19 cellular contexts compared by ENCODE assay signal in genomic region chr20:3929713-3930060, GRCh38. TPM values are rescaled to one million over a fixed set of nuclear protein-coding genes. Genes with fewer than 3 reads are reported as not detected.
DNase-seq lines count a peak whose midpoint lies in the region; ATAC-seq and TF ChIP-seq lines count a peak whose summit lies in the region.
"Had no signal": no experiment of that assay in that cellular context is flagged by ENCODE, and none has a peak within 500 bp of the region (broad histone marks: within the 10 kb centered on the region; RNA-seq: fewer than 3 reads in every experiment).

No MANE protein-coding gene starts in this region.

- no peak overlapping the region for H3K4me3 Mint-ChIP-seq in activated CD4-positive, alpha-beta memory T cell treated with anti-CD3 and anti-CD28 coated beads for 36 hours
- H3K4me3 Mint-ChIP-seq in type B pancreatic cell, result no peak overlapping the region
- H3K4me3 Mint-ChIP-seq: B cell, endodermal cell, GM23338 had no signal

- intact Hi-C loops in right cardiac atrium (cut with DNase I), result no loop called here
- intact Hi-C loops in left ventricle myocardium superior (cut with micrococcal nuclease), result no loop called here
- intact Hi-C loops in activated CD4-positive, alpha-beta memory T cell treated with anti-CD3 and anti-CD28 coated beads for 36 hours (cut with micrococcal nuclease), result no loop called here
- intact Hi-C loops in dorsolateral prefrontal cortex (cut with DNase I), result loop anchor here (5.0 to 10.0 kb wide), 4 partner anchors 37 to 88 kb away; partner anchors contain the start of genes RNF24 (in 2 of the 2) and PANK2 (in 1 of the 2)

- peak overlapping the region; percentile 2 for H3K27ac ChIP-seq in right cardiac atrium (ENCODE audit: low read length)
- H3K27ac ChIP-seq in dorsolateral prefrontal cortex, result peak overlapping the region in 8 of 59 donors; percentile 19 to 76 (median 39)
- H3K27ac ChIP-seq: SJSA1, vagina had no signal

- no peak for ATAC-seq in right cardiac atrium
- ATAC-seq in left ventricle myocardium superior, result no peak

- 86% methylated on average over 2 of the region's 2 CpGs for WGBS in right cardiac atrium

- peaks cover 19% of the 10 kb centered on the region for H3K36me3 Mint-ChIP-seq in activated CD4-positive, alpha-beta memory T cell treated with anti-CD3 and anti-CD28 coated beads for 36 hours
- H3K36me3 Mint-ChIP-seq in type B pancreatic cell, result peaks cover 9% of the 10 kb centered on the region

- H3K27me3 ChIP-seq in right cardiac atrium (ENCODE audit: control insufficient read depth, insufficient read depth) (no peaks in the 10 kb centered on the region), dorsolateral prefrontal cortex (no peaks in the 10 kb centered on the region)
- H3K27me3 ChIP-seq: SJSA1, vagina had no signal

- no peaks in the 10 kb centered on the region for H3K9me3 ChIP-seq in right cardiac atrium (ENCODE audit: control insufficient read depth, low read length)
- H3K9me3 ChIP-seq: SJSA1, vagina had no signal

- TF ChIP-seq CTCF in fibroblast of villous mesenchyme (IDR thresholded peaks at IDR 0.05; ENCODE audit: insufficient read depth, low read depth, low read length) (no peak), type B pancreatic cell (conservative IDR thresholded peaks at IDR 0.05) (no peak), dorsolateral prefrontal cortex (IDR thresholded peaks at IDR 0.05 in 54 of 56, conservative IDR thresholded peaks at IDR 0.05 in 2 of 56; ENCODE audit: low read depth in 1 of 56, partially characterized antibody in 56 of 56) (no peak)

- no peaks in the 10 kb centered on the region for H3K27me3 Mint-ChIP-seq in activated CD4-positive, alpha-beta memory T cell treated with anti-CD3 and anti-CD28 coated beads for 36 hours
- no peaks in the 10 kb centered on the region for H3K27me3 Mint-ChIP-seq in type B pancreatic cell
- H3K27me3 Mint-ChIP-seq: B cell had no signal

- POLR2A ChIA-PET in activated CD4-positive, alpha-beta memory T cell treated with anti-CD3 and anti-CD28 coated beads for 36 hours (lab: Charles Lee), result interaction anchor here (0.7 to 0.9 kb wide), 2 partner anchors 14 to 42 kb away, joined by 3 read pairs; no protein-coding TSS in a partner anchor

- H3K4me1 Mint-ChIP-seq in activated CD4-positive, alpha-beta memory T cell treated with anti-CD3 and anti-CD28 coated beads for 36 hours (ENCODE audit: low read depth), result peaks cover 47% of the 10 kb centered on the region
- H3K4me1 Mint-ChIP-seq in type B pancreatic cell (ENCODE audit: unreplicated experiment), result peaks cover 34% of the 10 kb centered on the region

- peaks cover 21% of the 10 kb centered on the region for H3K4me1 ChIP-seq in right cardiac atrium (ENCODE audit: control insufficient read depth, insufficient read depth, low read length)

- DNase-seq in right cardiac atrium (no peak), left ventricle myocardium superior (no peak), fibroblast of villous mesenchyme (ENCODE audit: low read depth) (peak; percentile 22), type B pancreatic cell (ENCODE audit: extremely low spot score, unreplicated experiment) (no peak), NCI-H2081 (lab: John Stamatoyannopoulos, UW) (no peak), dorsolateral prefrontal cortex (no peak), OCI-M1 (lab: John Stamatoyannopoulos, UW) (no peak)
- DNase-seq in activated CD4-positive, alpha-beta memory T cell treated with anti-CD3 and anti-CD28 coated beads for 36 hours, result no peak
- DNase-seq: activated gamma-delta T cell treated with Interleukin-2 at 50 U/mL for 16 hours; NCI-H1092 treated with DMSO at 0.1 percent for 48 hours; NCI-H2227 treated with DMSO at 0.1 percent for 48 hours; NK-92 treated with Interleukin-12 subunit alpha and Interleukin-12 subunit beta, amount 100 ng/mL, for 24 hours; stimulated activated naive CD4-positive, alpha-beta T cell treated with Interleukin-2 at 50 U/mL for 16 hours had no signal

- H3K27ac Mint-ChIP-seq in activated CD4-positive, alpha-beta memory T cell treated with anti-CD3 and anti-CD28 coated beads for 36 hours, result peak overlapping the region; percentile 20
- peak overlapping the region; percentile 1 for H3K27ac Mint-ChIP-seq in type B pancreatic cell
- H3K27ac Mint-ChIP-seq: B cell, endodermal cell, GM23338 had no signal

- no peak overlapping the region for H3K4me3 ChIP-seq in right cardiac atrium (ENCODE audit: low read length)
- H3K4me3 ChIP-seq in fibroblast of villous mesenchyme (ENCODE audit: low read depth, low read length), result no peak overlapping the region
- H3K4me3 ChIP-seq in dorsolateral prefrontal cortex, result no peak overlapping the region
- H3K4me3 ChIP-seq: GM23338, SJSA1, smooth muscle cell, vagina had no signal

- no peaks in the 10 kb centered on the region for H3K9me3 Mint-ChIP-seq in activated CD4-positive, alpha-beta memory T cell treated with anti-CD3 and anti-CD28 coated beads for 36 hours
- no peaks in the 10 kb centered on the region for H3K9me3 Mint-ChIP-seq in type B pancreatic cell
- H3K9me3 Mint-ChIP-seq: endodermal cell, GM23338 had no signal

- CTCF ChIA-PET in activated CD4-positive, alpha-beta memory T cell treated with anti-CD3 and anti-CD28 coated beads for 36 hours (lab: Charles Lee), result interaction anchor here (0.6 to 1.4 kb wide), 2 partner anchors 42 to 142 kb away, joined by 3 to 5 read pairs; no protein-coding TSS in a partner anchor

RNA-seq across cellular contexts. Expression of gene PANK2, which starts 40.5 kb away (rescaled TPM):
- 10 to 100 TPM; 22.1 to 24.4 (median 23.2) TPM for total RNA-seq in right cardiac atrium
- polyA plus RNA-seq in right cardiac atrium, result 16.2 TPM
- 17.4 TPM for total RNA-seq in left ventricle myocardium superior
- 10 to 100 TPM; 49.3 to 52.5 TPM for total RNA-seq in activated CD4-positive, alpha-beta memory T cell treated with anti-CD3 and anti-CD28 coated beads for 36 hours
- total RNA-seq in fibroblast of villous mesenchyme, result 53.5 and 64.8 TPM in 2 replicates
- total RNA-seq in type B pancreatic cell (ENCODE audit: low replicate concordance), result 38.9 and 55.3 TPM in 2 replicates
- total RNA-seq in dorsolateral prefrontal cortex, result 10 to 100 TPM; 41.7 to 82.4 (median 57.8) TPM

Comparison
In these comparisons a context has a peak if more than half of its experiments do, and no peak if none do; other contexts are left out.
1. intact Hi-C loops: an anchor here in dorsolateral prefrontal cortex (5.0 to 10.0 kb wide); none called in right cardiac atrium, left ventricle myocardium superior and activated CD4-positive, alpha-beta memory T cell treated with anti-CD3 and anti-CD28 coated beads for 36 hours.